Comparison of ENCODE assay signal across 1 cellular context in genomic region chrX:112083624-112084326, GRCh38.
TF ChIP-seq lines count a peak whose summit lies in the region.

No MANE protein-coding gene starts in this region.

TF ChIP-seq in H1, 55 proteins besides CTCF, POLR2A, EP300 and RAD21:
- no peak for TF ChIP-seq HDAC2 (IDR thresholded peaks at IDR 0.05; ENCODE audit: borderline replicate concordance in 1 of 2, low read depth in 2 of 2, low read length in 2 of 2)
- no peak for TF ChIP-seq SIN3A (conservative IDR thresholded peaks at IDR 0.05 in 1 of 2, IDR thresholded peaks at IDR 0.05 in 1 of 2; ENCODE audit: low read depth in 1 of 2, low read length in 2 of 2)
- TF ChIP-seq CTBP2 (IDR thresholded peaks at IDR 0.05; ENCODE audit: borderline replicate concordance, insufficient read depth, insufficient read length, low read length), result no peak
- no peak for TF ChIP-seq CHD7 (IDR thresholded peaks at IDR 0.05; ENCODE audit: insufficient replicate concordance, low read length)
- no peak for TF ChIP-seq CHD1 (IDR thresholded peaks at IDR 0.05; ENCODE audit: low read depth, low read length)
- TF ChIP-seq EZH2 (IDR thresholded peaks at IDR 0.05; ENCODE audit: low read depth, low read length, severe bottlenecking), result no peak
- no peak for TF ChIP-seq RBBP5 (IDR thresholded peaks at IDR 0.05; ENCODE audit: borderline replicate concordance, low read depth, low read length)
- no peak for TF ChIP-seq ZNF274 (IDR thresholded peaks at IDR 0.05; ENCODE audit: borderline replicate concordance, extremely low read depth, low read length)
